In genomic region chr9:20361220-20361619, GRCh38 we compare ENCODE assay signal across 15 cellular contexts.
"Had no signal": no experiment of that assay in that cellular context is flagged by ENCODE, and none has a peak within 500 bp of the region (broad histone marks: within the 10 kb centered on the region; RNA-seq: fewer than 3 reads in every experiment).

No MANE protein-coding gene starts in this region.

- DNase-seq: activated CD4-positive, alpha-beta T cell treated with anti-CD3 and anti-CD28 coated beads for 36 hours; activated naive CD4-positive, alpha-beta T cell treated with Interleukin-2 at 50 U/mL for 16 hours; anterior cingulate cortex; brain microvascular endothelial cell; cortex of kidney; effector CD4-positive, alpha-beta T cell; hippocampal formation; left ventricle myocardium inferior; naive B cell; nucleus accumbens; stimulated activated CD4-positive, alpha-beta T cell treated with anti-CD3 and anti-CD28 coated beads, Interleukin-15, amount 100 ng/mL, for 24 hours; stimulated activated CD4-positive, alpha-beta T cell treated with anti-CD3 and anti-CD28 coated beads, Interleukin-4, amount 100 ng/mL, for 1 hour; transverse colon; WERI-Rb-1 had no signal

- H3K36me3 ChIP-seq: brain microvascular endothelial cell, left ventricle myocardium inferior, WERI-Rb-1 had no signal

- H3K27me3 Mint-ChIP-seq: activated CD4-positive, alpha-beta T cell treated with anti-CD3 and anti-CD28 coated beads for 36 hours; naive B cell had no signal

- H3K9me3 ChIP-seq: esophagus muscularis mucosa, left ventricle myocardium inferior, transverse colon had no signal

- H3K4me1 Mint-ChIP-seq: naive B cell had no signal

- H3K9me3 Mint-ChIP-seq: naive B cell had no signal

- H3K27ac Mint-ChIP-seq: naive B cell had no signal

- H3K4me3 Mint-ChIP-seq: activated CD4-positive, alpha-beta T cell treated with anti-CD3 and anti-CD28 coated beads for 36 hours; naive B cell had no signal

- H3K27ac ChIP-seq: brain microvascular endothelial cell, esophagus muscularis mucosa, left ventricle myocardium inferior, transverse colon, WERI-Rb-1 had no signal

- H3K27me3 ChIP-seq: brain microvascular endothelial cell, esophagus muscularis mucosa, transverse colon had no signal

- H3K4me3 ChIP-seq: esophagus muscularis mucosa, left ventricle myocardium inferior, transverse colon had no signal
